5 cellular contexts compared by ENCODE assay signal in the genomic region with DNA sequence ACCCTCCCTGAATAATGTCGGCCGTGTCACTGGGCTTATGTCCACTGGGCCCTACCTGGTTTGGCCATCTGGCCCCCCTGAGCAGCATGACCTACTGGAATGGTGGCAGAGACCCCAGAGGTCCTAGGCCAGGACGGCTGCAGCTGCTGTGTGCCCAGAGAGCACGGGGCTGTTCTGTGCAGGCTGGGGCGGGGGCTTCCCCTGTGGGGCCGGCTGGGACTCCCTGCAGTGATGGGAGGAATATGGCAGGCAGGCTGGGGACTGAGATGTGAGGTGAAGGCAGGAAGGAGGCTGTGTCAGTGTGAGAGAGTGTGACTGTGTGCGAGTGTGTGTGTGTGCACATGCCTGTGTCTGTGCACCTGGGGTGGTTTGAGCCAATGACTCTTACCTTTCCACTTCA. TPM values are rescaled to one million over a fixed set of nuclear protein-coding genes. Genes with fewer than 3 reads are reported as not detected.
"Had no signal": no experiment of that assay in that cellular context is flagged by ENCODE, and none has a peak within 500 bp of the region (broad histone marks: within the 10 kb centered on the region; RNA-seq: fewer than 3 reads in every experiment).

No MANE protein-coding gene starts in this region.

RNA-seq across cellular contexts. Expression of gene TPPP, which starts 36.1 kb away (rescaled TPM):
- total RNA-seq: LHCN-M2, OCI-LY7, SJSA1 had no signal

RNA-seq across cellular contexts. Expression of gene ZDHHC11B, which starts 55.3 kb away (rescaled TPM):
- total RNA-seq: LHCN-M2, MCF 10A, SJSA1 had no signal
- polyA plus RNA-seq: SK-N-SH had no signal
